ENCODE assay signal across 1 cellular context in genomic region chr3:170352936-170353335, GRCh38.
TF ChIP-seq lines count a peak whose summit lies in the region.

No MANE protein-coding gene starts in this region.

TF ChIP-seq in GM12878, 131 proteins besides CTCF, POLR2A, EP300 and RAD21 (continued from another document and continues in another):
- TF ChIP-seq PRDM15 (CRISPR knock-in tag; IDR thresholded peaks at IDR 0.05) (no peak), ASH2L (IDR thresholded peaks at IDR 0.05; ENCODE audit: borderline replicate concordance, low read depth) (no peak), SUZ12 (IDR thresholded peaks at IDR 0.05; ENCODE audit: unreplicated experiment) (no peak), FOS (IDR thresholded peaks at IDR 0.05; ENCODE audit: borderline replicate concordance, extremely low read depth, insufficient read length) (no peak), TCF12 (IDR thresholded peaks at IDR 0.05; ENCODE audit: low read depth, low read length) (no peak), TAF1 (IDR thresholded peaks at IDR 0.05; ENCODE audit: borderline replicate concordance, low read depth, low read length) (no peak), IRF5 (IDR thresholded peaks at IDR 0.05; ENCODE audit: borderline replicate concordance) (no peak), PAX5 (IDR thresholded peaks at IDR 0.05; ENCODE audit: borderline replicate concordance, low read depth, low read length) (0 out of 2 replicates have a peak, but pooled peaks have one; percentile 33), ATF7 (IDR thresholded peaks at IDR 0.05; ENCODE audit: low read depth) (peak; percentile 78), ATF3 (IDR thresholded peaks at IDR 0.05; ENCODE audit: borderline replicate concordance, extremely low read depth, low read depth, low read length) (no peak), MTA2 (IDR thresholded peaks at IDR 0.05; ENCODE audit: low read depth) (peak; percentile 58; the same call in 1 of the 2 replicates), MLLT1 (IDR thresholded peaks at IDR 0.05) (0 out of 2 replicates have a peak, but pooled peaks have one; percentile 25), E4F1 (IDR thresholded peaks at IDR 0.05; ENCODE audit: borderline replicate concordance, partially characterized antibody) (no peak), EZH2 (IDR thresholded peaks at IDR 0.05; ENCODE audit: borderline replicate concordance, control insufficient read depth, low read depth, low read length) (no peak), TBL1XR1 (IDR thresholded peaks at IDR 0.05; ENCODE audit: low read depth, low read length) (no peak), SMC3 (IDR thresholded peaks at IDR 0.05; ENCODE audit: borderline replicate concordance, low read length) (no peak), BCL3 (IDR thresholded peaks at IDR 0.05; ENCODE audit: borderline replicate concordance, insufficient read depth, low read depth, low read length, poor library complexity, severe bottlenecking) (no peak), GABPA (IDR thresholded peaks at IDR 0.05; ENCODE audit: low read depth) (no peak), ZBTB33 (IDR thresholded peaks at IDR 0.05) (no peak), HDGF (IDR thresholded peaks at IDR 0.05) (no peak), CREM (IDR thresholded peaks at IDR 0.05; ENCODE audit: low read depth) (peak; percentile 61; the same call in 1 of the 2 replicates), RELB (IDR thresholded peaks at IDR 0.05; ENCODE audit: low read depth) (peak; percentile 56; the same call in 1 of the 2 replicates), SRF (IDR thresholded peaks at IDR 0.05; ENCODE audit: low read depth in 2 of 2, low read length in 2 of 2) (no peak), ZSCAN29 (IDR thresholded peaks at IDR 0.05) (no peak), EGR1 (IDR thresholded peaks at IDR 0.05; ENCODE audit: borderline replicate concordance in 1 of 2, low read depth in 2 of 2, low read length in 2 of 2) (no peak), ZNF24 (IDR thresholded peaks at IDR 0.05) (peak; percentile 92), PML (IDR thresholded peaks at IDR 0.05; ENCODE audit: low read length) (no peak), SPI1 (IDR thresholded peaks at IDR 0.05; ENCODE audit: borderline replicate concordance, insufficient read depth, low read depth, low read length) (peak; percentile 57; the same call in 1 of the 2 replicates), ZZZ3 (IDR thresholded peaks at IDR 0.05; ENCODE audit: control insufficient read depth, insufficient read length, low read depth) (no peak), USF1 (IDR thresholded peaks at IDR 0.05; ENCODE audit: borderline replicate concordance, extremely low read length, insufficient read depth, low read depth, low read length) (no peak), BCL11A (IDR thresholded peaks at IDR 0.05; ENCODE audit: low read depth, low read length) (peak; percentile 50; the same call in 1 of the 2 replicates), CHD2 (IDR thresholded peaks at IDR 0.05; ENCODE audit: borderline replicate concordance, low read depth, low read length) (no peak), RUNX3 (IDR thresholded peaks at IDR 0.05; ENCODE audit: low read length) (peak; percentile 92), POLR2AphosphoS2 (IDR thresholded peaks at IDR 0.05; ENCODE audit: low read depth, low read length) (no peak), BHLHE40 (IDR thresholded peaks at IDR 0.05; ENCODE audit: borderline replicate concordance in 1 of 2, low read depth in 2 of 2, low read length in 1 of 2) (peak; percentile 62 to 75; a peak in 2 of 4 replicates), SMARCA5 (IDR thresholded peaks at IDR 0.05) (no peak), CHD1 (IDR thresholded peaks at IDR 0.05; ENCODE audit: low read depth, low read length) (no peak), HDAC6 (IDR thresholded peaks at IDR 0.05; ENCODE audit: unreplicated experiment) (no peak), POLR2AphosphoS5 (IDR thresholded peaks at IDR 0.05; ENCODE audit: low read length) (no peak), STAT3 (IDR thresholded peaks at IDR 0.05; ENCODE audit: low read depth, low read length) (no peak), YBX1 (IDR thresholded peaks at IDR 0.05) (no peak), PAX8 (IDR thresholded peaks at IDR 0.05) (no peak), IKZF2 (IDR thresholded peaks at IDR 0.05) (peak; percentile 71 to 74; a peak in 2 of 4 replicates), RAD51 (IDR thresholded peaks at IDR 0.05) (no peak; the same call in 1 of the 2 replicates), SKIL (IDR thresholded peaks at IDR 0.05; ENCODE audit: low read depth, poor library complexity, severe bottlenecking) (peak; percentile 97)
